In genomic region chr1:171901245-171901644, GRCh38 we compare ENCODE assay signal across 1 cellular context.
TF ChIP-seq lines count a peak whose summit lies in the region.

No MANE protein-coding gene starts in this region.

TF ChIP-seq in HepG2, 621 proteins besides CTCF, POLR2A, EP300 and RAD21:
- TF ChIP-seq ATF4 (CRISPR knock-in tag; IDR thresholded peaks at IDR 0.05) (no peak), NFYB (CRISPR knock-in tag; IDR thresholded peaks at IDR 0.05) (no peak), KDM1A (CRISPR knock-in tag; IDR thresholded peaks at IDR 0.05) (no peak), TCF7L2 (IDR thresholded peaks at IDR 0.05; ENCODE audit: low read depth, low read length) (no peak)
